Comparison of ENCODE assay signal across 28 cellular contexts in the genomic region with DNA sequence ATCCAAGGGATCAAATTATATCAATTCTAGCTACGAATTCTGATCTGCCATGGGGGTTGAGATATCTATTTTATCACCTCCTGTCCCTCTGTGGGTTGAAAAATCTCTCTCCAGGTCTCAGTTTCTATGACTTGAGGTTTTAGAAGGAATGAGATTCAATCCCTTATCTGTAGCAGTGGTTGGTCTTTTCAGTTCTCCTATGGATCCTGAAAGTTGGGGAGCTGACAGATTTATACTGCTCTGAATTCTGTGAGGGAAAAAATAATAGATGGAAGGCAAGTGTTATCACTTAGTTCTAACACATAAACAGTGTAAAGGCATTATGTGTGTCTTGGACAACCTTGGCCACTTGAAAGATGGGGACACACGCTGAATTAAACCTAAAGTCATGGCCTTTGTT.
"Had no signal": no experiment of that assay in that cellular context is flagged by ENCODE, and none has a peak within 500 bp of the region (broad histone marks: within the 10 kb centered on the region; RNA-seq: fewer than 3 reads in every experiment).

No MANE protein-coding gene starts in this region.

- DNase-seq: effector CD8-positive, alpha-beta T cell; effector memory CD8-positive, alpha-beta T cell; endodermal cell; erythroblast; esophagus squamous epithelium; foreskin fibroblast; foreskin melanocyte; gastrocnemius medialis; glutamatergic neuron; head of caudate nucleus; heart right ventricle; hypothalamus; immature natural killer cell; islet precursor cell; left cardiac atrium; left lung; left ventricle myocardium superior; lower lobe of right lung; mesenchymal stem cell; mucosa of descending colon; naive B cell had no signal

- H3K36me3 Mint-ChIP-seq: immature natural killer cell, mesothelial cell of epicardium, naive B cell had no signal

- H3K9me3 ChIP-seq: esophagus squamous epithelium, gastrocnemius medialis, heart right ventricle, left lung, lower lobe of right lung, mucosa of descending colon had no signal

- H3K36me3 ChIP-seq: esophagus squamous epithelium, gastrocnemius medialis, heart right ventricle, left lung, lower lobe of right lung had no signal

- H3K4me3 ChIP-seq: coronary artery, esophagus squamous epithelium, gastrocnemius medialis, heart right ventricle, left lung, lower lobe of right lung, mucosa of descending colon had no signal

- H3K27ac Mint-ChIP-seq: dendritic cell treated with granulocyte-macrophage colony-stimulating factor and Interleukin-4, amounts not matched to agents 40 ng/mL and 50 ng/mL, for 4 days; effector memory CD8-positive, alpha-beta T cell; endodermal cell; immature natural killer cell; mesothelial cell of epicardium; naive B cell had no signal

- H3K4me1 Mint-ChIP-seq: immature natural killer cell, mesothelial cell of epicardium had no signal

- H3K4me3 Mint-ChIP-seq: dendritic cell treated with granulocyte-macrophage colony-stimulating factor and Interleukin-4, amounts not matched to agents 40 ng/mL and 50 ng/mL, for 4 days; effector memory CD8-positive, alpha-beta T cell; endodermal cell; immature natural killer cell; mesothelial cell of epicardium; naive B cell had no signal

- H3K4me1 ChIP-seq: heart right ventricle, lower lobe of right lung had no signal

- H3K9me3 Mint-ChIP-seq: dendritic cell treated with granulocyte-macrophage colony-stimulating factor and Interleukin-4, amounts not matched to agents 40 ng/mL and 50 ng/mL, for 4 days; effector memory CD8-positive, alpha-beta T cell; endodermal cell; immature natural killer cell had no signal

- FAIRE-seq: colon, endometrium had no signal

- H3K27ac ChIP-seq: coronary artery, epithelial cell of prostate, esophagus squamous epithelium, gastrocnemius medialis, heart right ventricle, left lung, lower lobe of right lung had no signal

- ATAC-seq: effector memory CD8-positive, alpha-beta T cell; esophagus mucosa; gastrocnemius medialis; heart right ventricle; left cardiac atrium; left ventricle myocardium superior; lower lobe of right lung; mucosa of descending colon had no signal
